Comparison of ENCODE assay signal across 1 cellular context in the genomic region with DNA sequence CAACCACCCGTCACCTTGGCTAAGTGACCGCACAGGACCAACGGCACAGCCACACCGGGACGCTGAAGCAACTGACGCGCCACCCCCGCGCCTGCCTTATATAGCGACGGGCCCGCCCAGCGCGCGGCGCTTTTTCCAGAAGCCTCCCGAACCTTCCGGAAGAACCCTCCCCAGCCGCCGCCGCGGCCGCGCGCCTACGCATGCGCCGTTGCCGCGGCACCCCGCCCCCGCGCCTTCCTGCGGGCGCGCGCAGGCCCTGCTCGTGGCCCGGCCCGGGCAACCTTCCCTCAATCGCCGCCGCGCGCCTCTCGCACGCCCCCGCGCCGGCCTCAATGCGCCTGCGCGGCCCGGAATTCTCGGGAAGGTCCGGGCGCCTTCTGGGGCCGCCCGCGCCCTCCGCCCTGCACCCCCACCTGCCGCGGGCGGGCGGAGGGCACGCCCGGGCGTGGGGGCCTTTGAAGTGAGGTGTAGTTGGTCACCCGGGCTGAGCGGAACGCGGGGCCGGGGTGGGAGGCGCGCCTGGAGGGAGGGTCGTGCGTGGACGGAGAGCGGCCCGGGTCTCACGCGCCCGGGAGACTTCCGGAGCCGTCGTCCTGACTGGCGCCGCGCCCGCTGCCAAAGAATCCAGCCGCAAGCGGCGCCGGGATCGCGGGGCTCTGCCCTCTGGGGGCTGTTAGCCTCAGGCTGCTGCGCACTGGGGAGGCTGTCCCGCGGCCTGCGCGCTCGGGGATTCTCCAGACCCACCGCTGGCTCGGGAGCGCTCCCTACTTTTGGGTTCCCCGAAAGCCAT.
TF ChIP-seq lines count a peak whose summit lies in the region.

Gene HSP90AA1 (minus strand): TSS at position 73 of the 790 bp plus-strand sequence. CDS start 666 bp downstream, outside the sequence.

TF ChIP-seq in HepG2, 621 proteins besides CTCF, POLR2A, EP300 and RAD21 (continued from another document and continues in another):
- peak; percentile 73; the same call in 1 of the 2 replicates for TF ChIP-seq NFAT5 (CRISPR knock-in tag; IDR thresholded peaks at IDR 0.05)
- TF ChIP-seq, protein P1, sequence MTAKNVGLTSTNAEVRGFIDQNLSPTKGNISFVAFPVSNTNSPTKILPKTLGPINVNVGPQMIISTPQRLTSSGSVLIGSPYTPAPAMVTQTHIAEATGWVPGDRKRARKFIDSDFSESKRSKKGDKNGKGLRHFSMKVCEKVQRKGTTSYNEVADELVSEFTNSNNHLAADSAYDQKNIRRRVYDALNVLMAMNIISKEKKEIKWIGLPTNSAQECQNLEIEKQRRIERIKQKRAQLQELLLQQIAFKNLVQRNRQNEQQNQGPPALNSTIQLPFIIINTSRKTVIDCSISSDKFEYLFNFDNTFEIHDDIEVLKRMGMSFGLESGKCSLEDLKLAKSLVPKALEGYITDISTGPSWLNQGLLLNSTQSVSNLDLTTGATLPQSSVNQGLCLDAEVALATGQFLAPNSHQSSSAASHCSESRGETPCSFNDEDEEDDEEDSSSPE (CRISPR knock-in tag; IDR thresholded peaks at IDR 0.05): peak; percentile 60
- TF ChIP-seq HNF1A (IDR thresholded peaks at IDR 0.05; ENCODE audit: low read depth): no peak
- no peak for TF ChIP-seq HNF1A (CRISPR knock-in tag; IDR thresholded peaks at IDR 0.05; ENCODE audit: borderline replicate concordance)
- TF ChIP-seq NFYB (CRISPR knock-in tag; IDR thresholded peaks at IDR 0.05): no peak
- TF ChIP-seq, protein P2, sequence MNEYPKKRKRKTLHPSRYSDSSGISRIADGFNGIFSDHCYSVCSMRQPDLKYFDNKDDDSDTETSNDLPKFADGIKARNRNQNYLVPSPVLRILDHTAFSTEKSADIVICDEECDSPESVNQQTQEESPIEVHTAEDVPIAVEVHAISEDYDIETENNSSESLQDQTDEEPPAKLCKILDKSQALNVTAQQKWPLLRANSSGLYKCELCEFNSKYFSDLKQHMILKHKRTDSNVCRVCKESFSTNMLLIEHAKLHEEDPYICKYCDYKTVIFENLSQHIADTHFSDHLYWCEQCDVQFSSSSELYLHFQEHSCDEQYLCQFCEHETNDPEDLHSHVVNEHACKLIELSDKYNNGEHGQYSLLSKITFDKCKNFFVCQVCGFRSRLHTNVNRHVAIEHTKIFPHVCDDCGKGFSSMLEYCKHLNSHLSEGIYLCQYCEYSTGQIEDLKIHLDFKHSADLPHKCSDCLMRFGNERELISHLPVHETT (CRISPR knock-in tag; conservative IDR thresholded peaks at IDR 0.05): peak; percentile 66
- TF ChIP-seq, protein P3, sequence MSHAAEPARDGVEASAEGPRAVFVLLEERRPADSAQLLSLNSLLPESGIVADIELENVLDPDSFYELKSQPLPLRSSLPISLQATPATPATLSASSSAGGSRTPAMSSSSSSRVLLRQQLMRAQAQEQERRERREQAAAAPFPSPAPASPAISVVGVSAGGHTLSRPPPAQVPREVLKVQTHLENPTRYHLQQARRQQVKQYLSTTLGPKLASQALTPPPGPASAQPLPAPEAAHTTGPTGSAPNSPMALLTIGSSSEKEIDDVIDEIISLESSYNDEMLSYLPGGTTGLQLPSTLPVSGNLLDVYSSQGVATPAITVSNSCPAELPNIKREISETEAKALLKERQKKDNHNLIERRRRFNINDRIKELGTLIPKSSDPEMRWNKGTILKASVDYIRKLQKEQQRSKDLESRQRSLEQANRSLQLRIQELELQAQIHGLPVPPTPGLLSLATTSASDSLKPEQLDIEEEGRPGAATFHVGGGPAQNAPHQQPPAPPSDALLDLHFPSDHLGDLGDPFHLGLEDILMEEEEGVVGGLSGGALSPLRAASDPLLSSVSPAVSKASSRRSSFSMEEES (CRISPR knock-in tag; IDR thresholded peaks at IDR 0.05): peak; percentile 22; the same call in 1 of the 2 replicates
- TF ChIP-seq KDM5A (IDR thresholded peaks at IDR 0.05; ENCODE audit: borderline replicate concordance, low read length): peak; percentile 39; the same call in 1 of the 2 replicates
- TF ChIP-seq KDM3A (CRISPR knock-in tag; IDR thresholded peaks at IDR 0.05; ENCODE audit: low read depth): no peak
- TF ChIP-seq ZBTB25 (CRISPR knock-in tag; IDR thresholded peaks at IDR 0.05): 0 out of 2 replicates have a peak, but pooled peaks have one; percentile 19
- TF ChIP-seq FOXJ3 (CRISPR knock-in tag; IDR thresholded peaks at IDR 0.05; ENCODE audit: borderline replicate concordance): no peak
- TF ChIP-seq ZNF773 (CRISPR knock-in tag; IDR thresholded peaks at IDR 0.05; ENCODE audit: borderline replicate concordance): no peak; the same call in 1 of the 2 replicates
- TF ChIP-seq, protein P4, sequence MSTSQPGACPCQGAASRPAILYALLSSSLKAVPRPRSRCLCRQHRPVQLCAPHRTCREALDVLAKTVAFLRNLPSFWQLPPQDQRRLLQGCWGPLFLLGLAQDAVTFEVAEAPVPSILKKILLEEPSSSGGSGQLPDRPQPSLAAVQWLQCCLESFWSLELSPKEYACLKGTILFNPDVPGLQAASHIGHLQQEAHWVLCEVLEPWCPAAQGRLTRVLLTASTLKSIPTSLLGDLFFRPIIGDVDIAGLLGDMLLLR (CRISPR knock-in tag; IDR thresholded peaks at IDR 0.05): 0 out of 2 replicates have a peak, but pooled peaks have one; percentile 18
- peak; percentile 29; the same call in 1 of the 2 replicates for TF ChIP-seq PAX8 (CRISPR knock-in tag; IDR thresholded peaks at IDR 0.05; ENCODE audit: borderline replicate concordance)
- TF ChIP-seq ZNF782 (CRISPR knock-in tag; IDR thresholded peaks at IDR 0.05; ENCODE audit: borderline replicate concordance): peak; percentile 57; the same call in 1 of the 2 replicates
- TF ChIP-seq CREB1 (IDR thresholded peaks at IDR 0.05): 0 out of 2 replicates have a peak, but pooled peaks have one; percentile 39
- no peak for TF ChIP-seq CREB1 (CRISPR knock-in tag; IDR thresholded peaks at IDR 0.05)
- TF ChIP-seq MAFG (CRISPR knock-in tag; IDR thresholded peaks at IDR 0.05): no peak
- TF ChIP-seq ZNF24 (IDR thresholded peaks at IDR 0.05): no peak
- no peak for TF ChIP-seq ZNF44 (CRISPR knock-in tag; IDR thresholded peaks at IDR 0.05)
- TF ChIP-seq PITX1 (CRISPR knock-in tag; IDR thresholded peaks at IDR 0.05): no peak; the same call in 1 of the 2 replicates
- TF ChIP-seq RAD51 (IDR thresholded peaks at IDR 0.05; ENCODE audit: borderline replicate concordance): no peak
- TF ChIP-seq RNF219 (CRISPR knock-in tag; IDR thresholded peaks at IDR 0.05): no peak
- no peak for TF ChIP-seq MTF2 (CRISPR knock-in tag; IDR thresholded peaks at IDR 0.05; ENCODE audit: borderline replicate concordance)
- TF ChIP-seq, protein P5, sequence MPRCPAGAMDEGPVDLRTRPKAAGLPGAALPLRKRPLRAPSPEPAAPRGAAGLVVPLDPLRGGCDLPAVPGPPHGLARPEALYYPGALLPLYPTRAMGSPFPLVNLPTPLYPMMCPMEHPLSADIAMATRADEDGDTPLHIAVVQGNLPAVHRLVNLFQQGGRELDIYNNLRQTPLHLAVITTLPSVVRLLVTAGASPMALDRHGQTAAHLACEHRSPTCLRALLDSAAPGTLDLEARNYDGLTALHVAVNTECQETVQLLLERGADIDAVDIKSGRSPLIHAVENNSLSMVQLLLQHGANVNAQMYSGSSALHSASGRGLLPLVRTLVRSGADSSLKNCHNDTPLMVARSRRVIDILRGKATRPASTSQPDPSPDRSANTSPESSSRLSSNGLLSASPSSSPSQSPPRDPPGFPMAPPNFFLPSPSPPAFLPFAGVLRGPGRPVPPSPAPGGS (CRISPR knock-in tag; IDR thresholded peaks at IDR 0.05): peak; percentile 27; the same call in 1 of the 2 replicates
- peak; percentile 92 for TF ChIP-seq CCDC6 (CRISPR knock-in tag; IDR thresholded peaks at IDR 0.05)
- TF ChIP-seq, protein P6, sequence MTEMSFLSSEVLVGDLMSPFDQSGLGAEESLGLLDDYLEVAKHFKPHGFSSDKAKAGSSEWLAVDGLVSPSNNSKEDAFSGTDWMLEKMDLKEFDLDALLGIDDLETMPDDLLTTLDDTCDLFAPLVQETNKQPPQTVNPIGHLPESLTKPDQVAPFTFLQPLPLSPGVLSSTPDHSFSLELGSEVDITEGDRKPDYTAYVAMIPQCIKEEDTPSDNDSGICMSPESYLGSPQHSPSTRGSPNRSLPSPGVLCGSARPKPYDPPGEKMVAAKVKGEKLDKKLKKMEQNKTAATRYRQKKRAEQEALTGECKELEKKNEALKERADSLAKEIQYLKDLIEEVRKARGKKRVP (CRISPR knock-in tag; IDR thresholded peaks at IDR 0.05): no peak
- TF ChIP-seq ZNF598 (CRISPR knock-in tag; IDR thresholded peaks at IDR 0.05; ENCODE audit: borderline replicate concordance): no peak
- peak; percentile 24; the same call in 1 of the 2 replicates for TF ChIP-seq HDAC2 (CRISPR knock-in tag; IDR thresholded peaks at IDR 0.05)
- peak; percentile 92 for TF ChIP-seq ZNF607 (CRISPR knock-in tag; IDR thresholded peaks at IDR 0.05; ENCODE audit: borderline replicate concordance)
- TF ChIP-seq SSRP1 (CRISPR knock-in tag; IDR thresholded peaks at IDR 0.05): no peak
